1 cellular context compared by ENCODE assay signal in the genomic region with DNA sequence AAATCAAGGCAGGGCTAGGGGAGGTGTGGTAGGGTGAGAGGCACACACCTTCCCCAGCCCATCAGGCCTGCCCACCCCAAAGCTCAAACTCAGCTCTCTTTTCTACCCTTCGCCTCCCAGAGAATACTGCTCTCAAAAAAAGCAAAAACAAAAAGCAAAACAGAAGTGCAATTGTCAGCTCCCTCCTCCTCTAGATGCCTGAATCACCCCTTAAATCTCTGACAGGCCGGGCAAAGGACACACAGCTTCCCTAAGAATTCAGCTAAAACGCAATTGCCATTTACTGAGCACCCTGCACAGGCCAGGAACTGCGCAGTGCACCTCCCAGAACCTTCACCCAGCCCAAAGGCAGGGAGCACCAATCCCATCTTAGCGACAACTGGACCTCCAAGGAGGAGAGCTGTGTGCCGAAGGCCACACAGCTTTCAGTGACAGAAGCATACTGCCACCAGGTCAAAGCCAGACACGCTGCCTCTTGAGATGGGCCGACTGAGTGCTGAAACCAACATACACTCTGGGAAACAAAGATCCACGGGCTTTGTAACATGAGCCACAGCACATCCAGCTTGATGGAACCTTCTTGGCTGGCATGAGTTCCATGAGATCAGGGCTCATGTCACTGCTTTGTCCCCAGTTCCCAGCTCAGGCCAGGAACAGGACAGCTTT.
TF ChIP-seq lines count a peak whose summit lies in the region.

No MANE protein-coding gene starts in this region.

TF ChIP-seq in H1, 55 proteins besides CTCF, POLR2A, EP300 and RAD21:
- no peak for TF ChIP-seq JUN (IDR thresholded peaks at IDR 0.05; ENCODE audit: low read depth, low read length)
- no peak for TF ChIP-seq HDAC6 (IDR thresholded peaks at IDR 0.05; ENCODE audit: low read depth, low read length)
- no peak for TF ChIP-seq TAF7 (optimal IDR thresholded peaks at IDR 0.05; ENCODE audit: borderline replicate concordance, low read depth, low read length)
- TF ChIP-seq SIN3A (conservative IDR thresholded peaks at IDR 0.05 in 1 of 2, IDR thresholded peaks at IDR 0.05 in 1 of 2; ENCODE audit: low read depth in 1 of 2, low read length in 2 of 2): no peak
- TF ChIP-seq KDM5A (IDR thresholded peaks at IDR 0.05; ENCODE audit: low read length): no peak
- TF ChIP-seq SUZ12 (IDR thresholded peaks at IDR 0.05; ENCODE audit: low read length): no peak
- TF ChIP-seq ASH2L (IDR thresholded peaks at IDR 0.05; ENCODE audit: low read length): no peak
- TF ChIP-seq SIRT6 (IDR thresholded peaks at IDR 0.05; ENCODE audit: low read length): no peak
- TF ChIP-seq GABPA (IDR thresholded peaks at IDR 0.05; ENCODE audit: borderline replicate concordance, insufficient read depth, low read length): no peak
- TF ChIP-seq SP4 (IDR thresholded peaks at IDR 0.05; ENCODE audit: low read length): no peak
- no peak for TF ChIP-seq POLR2AphosphoS5 (IDR thresholded peaks at IDR 0.05; ENCODE audit: low read depth, low read length)
- TF ChIP-seq HDAC2 (IDR thresholded peaks at IDR 0.05; ENCODE audit: borderline replicate concordance in 1 of 2, low read depth in 2 of 2, low read length in 2 of 2): no peak
- no peak for TF ChIP-seq JUND (IDR thresholded peaks at IDR 0.05; ENCODE audit: low read length)
